Comparison of ENCODE assay signal across 15 cellular contexts in genomic region chr11:97201743-97202612, GRCh38.
"Had no signal": no experiment of that assay in that cellular context is flagged by ENCODE, and none has a peak within 500 bp of the region (broad histone marks: within the 10 kb centered on the region; RNA-seq: fewer than 3 reads in every experiment).

No MANE protein-coding gene starts in this region.

- H3K4me3 ChIP-seq: skin epidermis, transverse colon had no signal

- H3K36me3 ChIP-seq: transverse colon had no signal

- H3K27me3 ChIP-seq: transverse colon had no signal

- ATAC-seq: left lobe of liver; naive thymus-derived CD8-positive, alpha-beta T cell had no signal

- H3K4me1 ChIP-seq: transverse colon had no signal

- H3K9me3 ChIP-seq: transverse colon had no signal

- H3K27ac ChIP-seq: skin epidermis, transverse colon had no signal

- DNase-seq: activated B cell treated with CpG ODN at 0.5 μM for 24 hours; activated CD4-positive, alpha-beta T cell treated with anti-CD3 and anti-CD28 coated beads, Interleukin-2, amount 10 ng/mL, durations not matched to agents 7 days and 5 days; activated naive CD8-positive, alpha-beta T cell treated with anti-CD3 and anti-CD28 coated beads, Interleukin-2, amount 10 ng/mL, durations not matched to agents 7 days and 5 days; cortex of kidney; effector CD4-positive, alpha-beta T cell; foreskin melanocyte; naive thymus-derived CD8-positive, alpha-beta T cell; stimulated activated CD4-positive, alpha-beta T cell treated with anti-CD3 and anti-CD28 coated beads, Interleukin-15, amount 100 ng/mL, for 24 hours; stimulated activated CD4-positive, alpha-beta T cell treated with anti-CD3 and anti-CD28 coated beads, Interleukin-4, amount 100 ng/mL, for 1 hour; stimulated activated CD8-positive, alpha-beta memory T cell treated with anti-CD3 and anti-CD28 coated beads, Interleukin-4, amount 100 ng/mL, for 48 hours; stimulated activated naive CD4-positive, alpha-beta T cell treated with Interleukin-2 at 50 U/mL for 16 hours; T-helper 2 cell; transverse colon had no signal
